In genomic region chr15:91521996-91522395, GRCh38 we compare ENCODE assay signal across 22 cellular contexts.
DNase-seq lines count a peak whose midpoint lies in the region; ATAC-seq and TF ChIP-seq lines count a peak whose summit lies in the region.
"Had no signal": no experiment of that assay in that cellular context is flagged by ENCODE, and none has a peak within 500 bp of the region (broad histone marks: within the 10 kb centered on the region; RNA-seq: fewer than 3 reads in every experiment).

No MANE protein-coding gene starts in this region.

- peaks cover 6 to 51% (median 25%) of the 10 kb centered on the region in 4 donors for H3K4me1 Mint-ChIP-seq in CD4-positive, CD25-positive, alpha-beta regulatory T cell

- H3K9me3 ChIP-seq in CD4-positive, CD25-positive, alpha-beta regulatory T cell (ENCODE audit: control insufficient read depth in 2 of 2, low read length in 2 of 2) = no peaks in the 10 kb centered on the region
- H3K9me3 ChIP-seq in gastroesophageal sphincter (no peaks in the 10 kb centered on the region), ascending aorta (no peaks in the 10 kb centered on the region)
- H3K9me3 ChIP-seq: neutrophil, right atrium auricular region, SJCRH30 had no signal

- H3K27ac Mint-ChIP-seq in CD4-positive, CD25-positive, alpha-beta regulatory T cell = peak overlapping the region in 2 of 3 donors; percentile 51 to 67
- H3K27ac Mint-ChIP-seq: T-helper 2 cell treated with Interferon-gamma antibody and Interleukin-4, amounts not matched to agents 5 μg/mL and 100 μg/mL, for 36 hours had no signal

- no peak for TF ChIP-seq POLR2A in gastroesophageal sphincter (IDR thresholded peaks at IDR 0.05)

- no peak overlapping the region for H3K4me3 Mint-ChIP-seq in CD4-positive, CD25-positive, alpha-beta regulatory T cell
- H3K4me3 Mint-ChIP-seq: activated CD8-positive, alpha-beta memory T cell treated with anti-CD3 and anti-CD28 coated beads, Interleukin-2, amount 10 ng/mL, durations not matched to agents 7 days and 5 days; T-helper 2 cell treated with Interferon-gamma antibody and Interleukin-4, amounts not matched to agents 5 μg/mL and 100 μg/mL, for 36 hours had no signal

- H3K4me3 ChIP-seq in CD4-positive, CD25-positive, alpha-beta regulatory T cell (ENCODE audit: low read depth, low read length) = no peak overlapping the region
- no peak overlapping the region for H3K4me3 ChIP-seq in astrocyte of the cerebellum (ENCODE audit: low read depth, low read length)
- no peak overlapping the region for H3K4me3 ChIP-seq in gastroesophageal sphincter
- H3K4me3 ChIP-seq in ascending aorta = no peak overlapping the region
- H3K4me3 ChIP-seq: cardiac muscle cell, hepatocyte, right atrium auricular region, SJCRH30 had no signal

- 61 to 66% methylated on average over 2 of the region's 2 CpGs for WGBS in gastroesophageal sphincter (ENCODE audit: low coverage in 1 of 2), 2 donors

- peaks cover 0 to 2% (median 0%) of the 10 kb centered on the region in 7 donors for H3K9me3 Mint-ChIP-seq in CD4-positive, CD25-positive, alpha-beta regulatory T cell
- H3K9me3 Mint-ChIP-seq: T-helper 2 cell treated with Interferon-gamma antibody and Interleukin-4, amounts not matched to agents 5 μg/mL and 100 μg/mL, for 36 hours had no signal

- in situ Hi-C loops in astrocyte of the cerebellum (cut with HindIII; ENCODE audit: low sequenced_read_pairs) = no loop called here

- peaks cover 4% of the 10 kb centered on the region for H3K27me3 Mint-ChIP-seq in CD4-positive, CD25-positive, alpha-beta regulatory T cell

- TF ChIP-seq CTCF in astrocyte of the cerebellum (IDR thresholded peaks at IDR 0.05; ENCODE audit: low read depth, low read length, missing control alignments) (no peak), gastroesophageal sphincter (IDR thresholded peaks at IDR 0.05) (no peak), ascending aorta (IDR thresholded peaks at IDR 0.05) (no peak)

- intact Hi-C loops in ascending aorta (cut with DNase I) = no loop called here

- no peak for DNase-seq in CD4-positive, CD25-positive, alpha-beta regulatory T cell
- DNase-seq in HCEC 1CT (peak; percentile 74), astrocyte of the cerebellum (ENCODE audit: low read depth) (peak; percentile 36), kidney tubule cell (ENCODE audit: low spot score) (peak; percentile 90), NCI-H774 (lab: John Stamatoyannopoulos, UW) (no peak), ascending aorta (ENCODE audit: low spot score in 2 of 2) (no peak), SIG-M5 (lab: John Stamatoyannopoulos, UW) (no peak)
- DNase-seq: activated CD4-positive, CD25-positive, alpha-beta regulatory T cell treated with anti-CD3 and anti-CD28 coated beads, Interleukin-2, amount 50 U/mL, for 72 hours; activated CD8-positive, alpha-beta memory T cell treated with anti-CD3 and anti-CD28 coated beads, Interleukin-2, amount 10 ng/mL, durations not matched to agents 7 days and 5 days; NCI-H2227 treated with DMSO at 0.1 percent for 48 hours; SJCRH30; stimulated activated CD4-positive, alpha-beta T cell treated with anti-CD3 and anti-CD28 coated beads, Interleukin-15, amount 100 ng/mL, for 24 hours; trophoblast cell had no signal

- no peak overlapping the region for H3K27ac ChIP-seq in CD4-positive, CD25-positive, alpha-beta regulatory T cell (ENCODE audit: insufficient read depth, low read length, poor library complexity, severe bottlenecking)
- H3K27ac ChIP-seq in gastroesophageal sphincter (no peak overlapping the region), ascending aorta (no peak overlapping the region)
- H3K27ac ChIP-seq: C4-2B, cardiac muscle cell, hepatocyte, neutrophil, right atrium auricular region, SJCRH30 had no signal

- TF ChIP-seq EP300 in gastroesophageal sphincter (IDR thresholded peaks at IDR 0.05) = no peak

- ATAC-seq in CD4-positive, CD25-positive, alpha-beta regulatory T cell (ENCODE audit: low read depth in 2 of 2) = peak in 1 of 2 donors; percentile 26
- ATAC-seq in gastroesophageal sphincter = no peak
- ATAC-seq: esophagus mucosa, HCT116 had no signal

- peaks cover 9% of the 10 kb centered on the region for H3K4me1 ChIP-seq in CD4-positive, CD25-positive, alpha-beta regulatory T cell (ENCODE audit: control insufficient read depth, insufficient read depth, low read length, poor library complexity, severe bottlenecking)
- H3K4me1 ChIP-seq in gastroesophageal sphincter = no peaks in the 10 kb centered on the region
- H3K4me1 ChIP-seq in ascending aorta = no peaks in the 10 kb centered on the region
- H3K4me1 ChIP-seq: SJCRH30 had no signal

- no peaks in the 10 kb centered on the region for H3K27me3 ChIP-seq in CD4-positive, CD25-positive, alpha-beta regulatory T cell (ENCODE audit: control insufficient read depth, insufficient read depth, low read length)
- peaks cover 8% of the 10 kb centered on the region for H3K27me3 ChIP-seq in gastroesophageal sphincter
- H3K27me3 ChIP-seq in ascending aorta = no peaks in the 10 kb centered on the region
- H3K27me3 ChIP-seq: cardiac muscle cell, hepatocyte, neutrophil, right atrium auricular region had no signal

- no peaks in the 10 kb centered on the region for H3K36me3 ChIP-seq in CD4-positive, CD25-positive, alpha-beta regulatory T cell (ENCODE audit: control insufficient read depth, insufficient read depth, low read length)
- no peaks in the 10 kb centered on the region for H3K36me3 ChIP-seq in gastroesophageal sphincter
- no peaks in the 10 kb centered on the region for H3K36me3 ChIP-seq in ascending aorta
- H3K36me3 ChIP-seq: cardiac muscle cell, neutrophil, right atrium auricular region, SJCRH30 had no signal

- H3K36me3 Mint-ChIP-seq in CD4-positive, CD25-positive, alpha-beta regulatory T cell = no peaks in the 10 kb centered on the region
- H3K36me3 Mint-ChIP-seq: activated CD8-positive, alpha-beta memory T cell treated with anti-CD3 and anti-CD28 coated beads, Interleukin-2, amount 10 ng/mL, durations not matched to agents 7 days and 5 days had no signal

Comparison
In these comparisons a context has a peak if more than half of its experiments do, and no peak if none do; other contexts are left out.
1. DNase-seq: peak in HCEC 1CT (single experiment), astrocyte of the cerebellum (single experiment) and kidney tubule cell (single experiment); none in CD4-positive, CD25-positive, alpha-beta regulatory T cell (0 of 3), NCI-H774 (single experiment), ascending aorta (0 of 2) and SIG-M5 (single experiment).